23 cellular contexts compared by ENCODE assay signal in genomic region chr9:926976-927375, GRCh38.
"Had no signal": no experiment of that assay in that cellular context is flagged by ENCODE, and none has a peak within 500 bp of the region (broad histone marks: within the 10 kb centered on the region; RNA-seq: fewer than 3 reads in every experiment).

No MANE protein-coding gene starts in this region.

- DNase-seq: colonic mucosa; cortex of kidney; dermis blood vessel endothelial cell; dorsolateral prefrontal cortex; effector CD4-positive, alpha-beta T cell; effector memory CD4-positive, alpha-beta T cell; esophagus squamous epithelium; foreskin fibroblast; foreskin melanocyte; gastrocnemius medialis; glutamatergic neuron; heart left ventricle; hypothalamus; immature natural killer cell; islet precursor cell; kidney; left colon; left lung; left ventricle myocardium superior; lower lobe of right lung; mesenchymal stem cell; mucosa of descending colon; naive B cell had no signal
